ENCODE assay signal across 21 cellular contexts in the genomic region with DNA sequence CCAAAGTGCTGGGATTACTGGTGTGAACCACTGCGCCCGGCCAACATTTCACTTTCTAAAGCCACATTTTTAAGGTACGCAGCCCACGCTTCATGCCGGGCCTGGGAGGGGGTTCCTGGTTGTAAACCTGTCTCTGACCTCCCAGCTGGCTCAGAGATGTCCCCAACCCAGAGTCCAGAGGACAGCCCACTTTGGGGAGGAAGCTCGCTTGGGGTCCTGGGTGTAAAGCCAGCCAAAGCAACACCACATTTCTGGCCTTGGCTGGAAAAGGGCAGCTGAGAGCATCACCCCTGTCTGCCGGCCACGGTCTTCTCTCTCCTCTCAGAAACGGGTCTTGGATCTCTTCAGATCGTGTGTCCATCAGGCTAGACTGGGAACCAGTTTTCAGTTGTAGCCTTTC. TPM values are rescaled to one million over a fixed set of nuclear protein-coding genes. Genes with fewer than 3 reads are reported as not detected.
DNase-seq lines count a peak whose midpoint lies in the region; ATAC-seq, FAIRE-seq and TF ChIP-seq lines count a peak whose summit lies in the region.
"Had no signal": no experiment of that assay in that cellular context is flagged by ENCODE, and none has a peak within 500 bp of the region (broad histone marks: within the 10 kb centered on the region; RNA-seq: fewer than 3 reads in every experiment).

No MANE protein-coding gene starts in this region.

- 93% methylated on average over 10 of the region's 10 CpGs; no CpG with 5 or more reads in 1 of the 2 experiments for WGBS in H1 (ENCODE audit: extremely low coverage in 1 of 2, insufficient coverage in 1 of 2, insufficient read length in 1 of 2, insufficient replicate concordance in 2 of 2, low coverage in 1 of 2, low lambda C conversion rate in 2 of 2, missing lambda C conversion rate in 1 of 2), 2 experiments
- no CpG with 5 or more reads among the region's 10 CpGs for WGBS in neuronal stem cell (ENCODE audit: extremely low coverage in 2 of 2, insufficient read length in 2 of 2, insufficient replicate concordance in 1 of 2), 2 donors

- TF ChIP-seq EP300 in H1 (IDR thresholded peaks at IDR 0.05; ENCODE audit: borderline replicate concordance in 1 of 2, low read depth in 2 of 2, low read length in 2 of 2), result no peak

- no peak overlapping the region for H3K4me2 ChIP-seq in H1 (ENCODE audit: insufficient read depth in 1 of 2, low read depth in 2 of 2, low read length in 2 of 2)
- no peak overlapping the region for H3K4me2 ChIP-seq in neuronal stem cell (ENCODE audit: insufficient read depth, low read length, poor library complexity, severe bottlenecking)

- H2AFZ ChIP-seq in H1 (ENCODE audit: low read length) (no peak overlapping the region), neuronal stem cell (ENCODE audit: low read length) (peak overlapping the region; percentile 65)

- no peak overlapping the region for H2BK5ac ChIP-seq in H1 (ENCODE audit: low read depth, low read length)
- no peak overlapping the region for H2BK5ac ChIP-seq in neuronal stem cell (ENCODE audit: low read length)

- H3K56ac ChIP-seq in H1 (replicated peaks; ENCODE audit: insufficient read length, low read depth, low read length), result no peak overlapping the region

- H2AK5ac ChIP-seq in H1 (ENCODE audit: low read depth, low read length), result no peak overlapping the region
- no peak overlapping the region for H2AK5ac ChIP-seq in neuronal stem cell (ENCODE audit: low read depth, low read length)

- H3K4me1 ChIP-seq in left ventricle myocardium inferior, result peaks cover 20% of the 10 kb centered on the region
- no peaks in the 10 kb centered on the region; a peak in 2 of 7 replicates for H3K4me1 ChIP-seq in H1 (replicated peaks in 1 of 4; ENCODE audit: control insufficient read depth in 3 of 4, insufficient read depth in 4 of 4, low read length in 3 of 4)
- H3K4me1 ChIP-seq in neuronal stem cell (ENCODE audit: control insufficient read depth in 2 of 2, insufficient read depth in 1 of 2, low read depth in 1 of 2, low read length in 2 of 2), result peaks cover 7 to 11% of the 10 kb centered on the region in 2 donors
- H3K4me1 ChIP-seq in kidney (ENCODE audit: control insufficient read depth in 1 of 2, insufficient read depth in 1 of 2, low read depth in 1 of 2, low read length in 2 of 2), result peaks cover 8 to 9% of the 10 kb centered on the region in 2 donors

- H4K8ac ChIP-seq in H1 (ENCODE audit: extremely low read depth, insufficient read depth, low read length) (peak overlapping the region; percentile 28; the same call in 1 of the 2 replicates), neuronal stem cell (ENCODE audit: low read depth, low read length) (no peak overlapping the region)

- FAIRE-seq in H1 (lab: Jason Lieb, UNC), result no peak
- no peak for FAIRE-seq in kidney (lab: Jason Lieb, UNC)
- FAIRE-seq: GM12892, GM18507, HepG2 had no signal

- H4K5ac ChIP-seq in H1 (ENCODE audit: insufficient read length, low read depth, low read length), result no peak overlapping the region

- no peak overlapping the region for H3K9ac ChIP-seq in H1 (replicated peaks in 1 of 4; ENCODE audit: extremely low read depth in 1 of 4, low read depth in 3 of 4, low read length in 3 of 4)
- no peak overlapping the region for H3K9ac ChIP-seq in neuronal stem cell (ENCODE audit: low read depth, low read length, poor library complexity)
- no peak overlapping the region for H3K9ac ChIP-seq in kidney (ENCODE audit: low read length in 2 of 2)

- no peak overlapping the region for H2BK12ac ChIP-seq in H1 (ENCODE audit: low read depth, low read length)
- H2BK12ac ChIP-seq in neuronal stem cell (ENCODE audit: low read length), result no peak overlapping the region

- no peak for TF ChIP-seq RAD21 in H1 (IDR thresholded peaks at IDR 0.05 in 1 of 2, conservative IDR thresholded peaks at IDR 0.05 in 1 of 2; ENCODE audit: low read depth in 2 of 2, low read length in 2 of 2)

- DNase-seq in left ventricle myocardium inferior (no peak), left ventricle myocardium superior (no peak), H1 (ENCODE audit: low read depth in 1 of 2, low spot score in 2 of 2) (no peak), neuronal stem cell (ENCODE audit: low spot score) (no peak), kidney (no peak), OCI-M1 (lab: John Stamatoyannopoulos, UW) (no peak)
- DNase-seq: DMS79, KG1, NCI-H1417 treated with DMSO at 0.1 percent for 48 hours, NCI-H187 treated with DMSO at 0.1 percent for 48 hours, NCI-H226, NCI-H524 treated with DMSO at 0.1 percent for 48 hours, Peyer's patch, Right ventricle myocardium superior had no signal

- H3K9me3 ChIP-seq in left ventricle myocardium inferior (replicated peaks) (no peaks in the 10 kb centered on the region), H1 (ENCODE audit: insufficient read depth in 2 of 2, low read depth in 1 of 2, low read length in 1 of 2) (no peaks in the 10 kb centered on the region), neuronal stem cell (replicated peaks in 1 of 2; ENCODE audit: control insufficient read depth in 2 of 2, insufficient read depth in 1 of 2, low read depth in 1 of 2, low read length in 2 of 2) (no peaks in the 10 kb centered on the region), kidney (ENCODE audit: control insufficient read depth in 1 of 2, low read length in 2 of 2) (no peaks in the 10 kb centered on the region)
- H3K9me3 ChIP-seq: Peyer's patch had no signal

- no peaks in the 10 kb centered on the region for H3K36me3 ChIP-seq in left ventricle myocardium inferior
- no peaks in the 10 kb centered on the region for H3K36me3 ChIP-seq in H1 (ENCODE audit: control insufficient read depth in 2 of 4, insufficient read depth in 4 of 4, low read length in 3 of 4)
- H3K36me3 ChIP-seq in neuronal stem cell (replicated peaks in 1 of 2; ENCODE audit: control insufficient read depth in 2 of 2, insufficient read depth in 2 of 2, low read length in 2 of 2), result no peaks in the 10 kb centered on the region
- H3K36me3 ChIP-seq in kidney (ENCODE audit: control insufficient read depth in 1 of 2, insufficient read depth in 2 of 2, low read length in 2 of 2), result no peaks in the 10 kb centered on the region
- H3K36me3 ChIP-seq: Peyer's patch had no signal

- no peak overlapping the region for H2BK15ac ChIP-seq in H1 (ENCODE audit: low read length)
- no peak overlapping the region for H2BK15ac ChIP-seq in neuronal stem cell (ENCODE audit: low read length)

- H3K4me3 ChIP-seq in left ventricle myocardium inferior, result peak overlapping the region; percentile 49
- no peak overlapping the region for H3K4me3 ChIP-seq in H1 (ENCODE audit: extremely low read depth in 1 of 4, insufficient read depth in 2 of 4, low read depth in 3 of 4, low read length in 4 of 4)
- no peak overlapping the region for H3K4me3 ChIP-seq in neuronal stem cell (ENCODE audit: low read length in 2 of 2)
- H3K4me3 ChIP-seq in kidney (ENCODE audit: low read length in 2 of 2), result no peak overlapping the region
- H3K4me3 ChIP-seq: SK-N-MC had no signal

- H3K79me2 ChIP-seq in H1 (ENCODE audit: control insufficient read depth in 1 of 2, insufficient read depth in 2 of 2, low read length in 2 of 2), result no peaks in the 10 kb centered on the region

- no peak for TF ChIP-seq POLR2A in H1 (IDR thresholded peaks at IDR 0.05; ENCODE audit: control extremely low read depth in 1 of 2, low read depth in 2 of 2, low read length in 2 of 2)

- POLR2A ChIA-PET in H1 (lab: Charles Lee; ENCODE audit: partially characterized antibody), result no interaction called here

- no peak overlapping the region for H2BK20ac ChIP-seq in H1 (ENCODE audit: low read length)

- no peak overlapping the region for H3K23ac ChIP-seq in H1 (ENCODE audit: insufficient read length)
- no peak overlapping the region for H3K23ac ChIP-seq in neuronal stem cell (ENCODE audit: low read depth, low read length, poor library complexity)

- H2BK120ac ChIP-seq in H1 (replicated peaks; ENCODE audit: low read depth, low read length), result no peak overlapping the region
- H2BK120ac ChIP-seq in neuronal stem cell (ENCODE audit: low read depth, low read length), result no peak overlapping the region

- H3K14ac ChIP-seq in H1 (ENCODE audit: insufficient read length) (no peak overlapping the region), neuronal stem cell (ENCODE audit: low read length) (no peak overlapping the region)

- H3K23me2 ChIP-seq in H1 (ENCODE audit: low read depth, low read length), result no peaks in the 10 kb centered on the region

- ATAC-seq in left ventricle myocardium superior (no peak), HG02678 (IDR thresholded peaks at IDR 0.05; ENCODE audit: unreplicated experiment) (no peak), GM19035 (IDR thresholded peaks at IDR 0.05; ENCODE audit: unreplicated experiment) (no peak)

- peak overlapping the region; percentile 50 for H3K27ac ChIP-seq in left ventricle myocardium inferior (replicated peaks)
- H3K27ac ChIP-seq in H1 (ENCODE audit: low read depth, low read length), result no peak overlapping the region
- no peak overlapping the region for H3K27ac ChIP-seq in neuronal stem cell (replicated peaks; ENCODE audit: low read length)
- no peak overlapping the region for H3K27ac ChIP-seq in kidney (ENCODE audit: low read depth in 2 of 2, low read length in 2 of 2)
- H3K27ac ChIP-seq: C4-2B, SK-N-MC had no signal

- no peak overlapping the region for H3K4ac ChIP-seq in H1 (replicated peaks; ENCODE audit: insufficient read length, low read depth, low read length)
- no peak overlapping the region for H3K4ac ChIP-seq in neuronal stem cell (ENCODE audit: low read length)

- H3K27me3 ChIP-seq in left ventricle myocardium inferior (ENCODE audit: low read depth) (no peaks in the 10 kb centered on the region), H1 (replicated peaks in 1 of 4; ENCODE audit: control insufficient read depth in 3 of 4, extremely low read depth in 1 of 4, insufficient read depth in 3 of 4, low read length in 3 of 4) (peaks cover 0 to 3% (median under 1%) of the 10 kb centered on the region in 4 experiments; a peak in 1 of 7 replicates), neuronal stem cell (ENCODE audit: control insufficient read depth in 3 of 3, insufficient read depth in 3 of 3, low read depth in 1 of 3, low read length in 3 of 3) (no peaks in the 10 kb centered on the region)
- H3K27me3 ChIP-seq: Peyer's patch had no signal

- H3K79me1 ChIP-seq in H1 (ENCODE audit: low read depth, low read length) (no peaks in the 10 kb centered on the region), neuronal stem cell (ENCODE audit: low read depth, low read length) (no peaks in the 10 kb centered on the region)

- intact Hi-C loops in left ventricle myocardium inferior (cut with micrococcal nuclease), result no loop called here
- intact Hi-C loops in left ventricle myocardium superior (cut with micrococcal nuclease), result no loop called here
- intact Hi-C loops in kidney (cut with DNase I), result no loop called here

- TF ChIP-seq CTCF in left ventricle myocardium inferior (IDR thresholded peaks at IDR 0.05; ENCODE audit: borderline replicate concordance), result no peak
- no peak for TF ChIP-seq CTCF in H1 (IDR thresholded peaks at IDR 0.05; ENCODE audit: control extremely low read depth in 1 of 3, insufficient read depth in 1 of 3, low read depth in 1 of 3, low read length in 3 of 3)
- no peak for TF ChIP-seq CTCF in kidney (IDR thresholded peaks at IDR 0.05; ENCODE audit: borderline replicate concordance, extremely low read depth, insufficient read depth)

- no peaks in the 10 kb centered on the region for H4K20me1 ChIP-seq in H1 (replicated peaks in 1 of 2; ENCODE audit: control insufficient read depth in 1 of 2, insufficient read depth in 2 of 2, low read length in 2 of 2)

- H3K18ac ChIP-seq in H1 (ENCODE audit: extremely low read depth, low read length), result no peak overlapping the region
- H3K18ac ChIP-seq in neuronal stem cell (ENCODE audit: low read length), result peak overlapping the region; percentile 5

- CTCF ChIA-PET in H1 (lab: Charles Lee; ENCODE audit: partially characterized antibody), result interaction anchor here (0.6 to 2.9 kb wide), 10 partner anchors 8 to 1571 kb away, joined by 3 to 10 read pairs (median 4); no protein-coding TSS in a partner anchor

- H4K91ac ChIP-seq in H1 (replicated peaks; ENCODE audit: insufficient read length, low read length) (no peak overlapping the region), neuronal stem cell (ENCODE audit: low read depth, low read length, poor library complexity) (no peak overlapping the region)

RNA-seq across cellular contexts. Expression of a gene that starts 23.9 kb away (rescaled TPM):
- total RNA-seq in left ventricle myocardium inferior (91.4 TPM), left ventricle myocardium superior (94.5 TPM), kidney (60.7 TPM)
- 28.3 and 31.5 TPM in 2 replicates for total RNA-seq in H1 (2021; fragmentation: NEBNext Ultra II Directional; extraction: Animal tissue kit (Norgen Biotek cat#: 25700))
- polyA plus RNA-seq in H1 (2011; rRNA removed) (18.6 and 21.2 TPM in 2 replicates), kidney (ENCODE audit: insufficient read depth, low read depth, low replicate concordance) (28.8 TPM)
- polyA plus RNA-seq in H1 (2011; cell fraction: cytosol; rRNA removed), result 17.8 TPM
- 64.4 TPM for polyA plus RNA-seq in H1 (2011; cell fraction: nucleus; rRNA removed)
- 26.8 to 32.2 TPM (median 27.6 TPM) in 4 replicates for polyA plus RNA-seq in H1 (2012, experiment 1 of 2)
- polyA plus RNA-seq in H1 (2012, experiment 2 of 2), result 11.7 TPM
- 30.9 TPM for polyA plus RNA-seq in H1 (2013, experiment 1 of 2)
- 26.0 TPM for polyA plus RNA-seq in H1 (2013, experiment 2 of 2)
- 23.7 and 24.5 TPM in 2 replicates for polyA minus RNA-seq in H1 (2011; rRNA and poly(A)+ RNA removed)
- 17.3 TPM for polyA minus RNA-seq in H1 (2011; cell fraction: cytosol; rRNA and poly(A)+ RNA removed)
- polyA minus RNA-seq in H1 (2011; cell fraction: nucleus; rRNA and poly(A)+ RNA removed), result 28.3 TPM
- polyA plus RNA-seq in neuronal stem cell (2013, experiment 1 of 2), result 26.3 TPM
- 24.0 TPM for polyA plus RNA-seq in neuronal stem cell (2013, experiment 2 of 2)
